ENCODE assay signal across 1 cellular context in genomic region chr11:75406338-75406777, GRCh38.
TF ChIP-seq lines count a peak whose summit lies in the region.

No MANE protein-coding gene starts in this region.

TF ChIP-seq in endothelial cell of umbilical vein, 7 proteins besides CTCF, POLR2A, EP300 and RAD21:
- TF ChIP-seq FOS (IDR thresholded peaks at IDR 0.05; ENCODE audit: borderline replicate concordance, insufficient read depth, low read length) (peak; percentile 54), GATA2 (IDR thresholded peaks at IDR 0.05; ENCODE audit: insufficient read depth, insufficient read length, low read depth, low read length) (peak; percentile 95), EZH2 (IDR thresholded peaks at IDR 0.05; ENCODE audit: borderline replicate concordance, low read depth, low read length, severe bottlenecking) (no peak), JUN (IDR thresholded peaks at IDR 0.05; ENCODE audit: borderline replicate concordance, insufficient read depth, insufficient read length, low read depth) (no peak), MYC (IDR thresholded peaks at IDR 0.05; ENCODE audit: low read depth, low read length) (no peak), POLR2AphosphoS5 (IDR thresholded peaks at IDR 0.05; ENCODE audit: insufficient read depth, low read depth, low read length) (peak; percentile 82), MAX (IDR thresholded peaks at IDR 0.05; ENCODE audit: insufficient read depth, insufficient read length) (peak; percentile 42)
TF ChIP-seq in endothelial cell of umbilical vein: peak in this region for 4.
